Comparison of ENCODE assay signal across 21 cellular contexts in the genomic region with DNA sequence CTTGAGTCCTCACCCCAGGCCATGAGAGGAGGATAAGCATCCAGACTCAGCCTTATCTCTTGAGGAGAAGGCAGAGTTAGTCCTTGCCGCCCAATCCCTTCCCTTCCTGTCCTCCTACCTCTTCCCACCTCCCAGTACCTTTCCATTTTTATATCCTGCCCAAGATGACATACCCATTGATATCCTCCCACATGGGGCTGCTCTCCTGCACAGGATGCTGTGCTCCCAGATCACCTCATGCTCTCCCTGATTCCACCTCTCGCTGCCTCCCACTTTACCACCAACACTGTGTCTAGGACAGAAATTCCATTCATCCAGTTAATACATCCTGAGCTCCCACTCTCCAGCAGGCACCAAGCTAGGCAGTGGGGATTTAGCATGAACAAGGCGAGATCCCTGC.
"Had no signal": no experiment of that assay in that cellular context is flagged by ENCODE, and none has a peak within 500 bp of the region (broad histone marks: within the 10 kb centered on the region; RNA-seq: fewer than 3 reads in every experiment).

No MANE protein-coding gene starts in this region.

- H3K4me3 Mint-ChIP-seq: activated naive CD4-positive, alpha-beta T cell treated with anti-CD3 and anti-CD28 coated beads for 36 hours; activated naive CD8-positive, alpha-beta T cell treated with anti-CD3 and anti-CD28 coated beads, Interleukin-2, amount 50 U/mL, for 24 hours; memory B cell; natural killer cell treated with Interleukin-12 subunit alpha and Interleukin-12 subunit beta and Interleukin-15 and Interleukin-18, amount 100 ng/mL, for 72 hours; stimulated activated naive B cell treated with anti-CD40 and anti-IgM and Interleukin-4, amounts not matched to agents 10 μg/mL and 1 μg/mL and 100 μg/mL, for 72 hours had no signal

- FAIRE-seq: astrocyte, colon had no signal

- H3K4me1 Mint-ChIP-seq: activated naive CD8-positive, alpha-beta T cell treated with anti-CD3 and anti-CD28 coated beads, Interleukin-2, amount 50 U/mL, for 24 hours had no signal

- H3K9me3 Mint-ChIP-seq: activated naive CD4-positive, alpha-beta T cell treated with anti-CD3 and anti-CD28 coated beads for 36 hours; activated naive CD8-positive, alpha-beta T cell treated with anti-CD3 and anti-CD28 coated beads, Interleukin-2, amount 50 U/mL, for 24 hours; activated T-helper 2 cell treated with anti-CD3 and anti-CD28 coated beads, Interferon-gamma antibody, Interleukin-2, Interleukin-4, amounts not matched to agents 10 μg/mL and 5 μg/mL and 100 μg/mL, durations not matched to agents 14 hours and 24 hours and 36 hours; natural killer cell treated with Interleukin-12 subunit alpha and Interleukin-12 subunit beta and Interleukin-15 and Interleukin-18, amount 100 ng/mL, for 72 hours had no signal

- DNase-seq: activated CD4-positive, alpha-beta T cell treated with anti-CD3 and anti-CD28 coated beads, Interleukin-2, amount 50 U/mL, for 48 hours; activated naive CD4-positive, alpha-beta T cell treated with anti-CD3 and anti-CD28 coated beads for 36 hours; activated naive CD8-positive, alpha-beta T cell treated with anti-CD3 and anti-CD28 coated beads, Interleukin-2, amount 50 U/mL, for 24 hours; activated T-cell treated with anti-CD3 and anti-CD28 coated beads, Interleukin-2, amount 50 U/mL, for 1 hour; glutamatergic neuron; left ventricle myocardium superior; occipital lobe; stimulated activated CD4-positive, alpha-beta T cell treated with anti-CD3 and anti-CD28 coated beads, Interleukin-2, amount 100 ng/mL, for 48 hours; stimulated activated naive B cell treated with anti-CD40 and anti-IgM and Interleukin-4, amounts not matched to agents 10 μg/mL and 1 μg/mL and 100 μg/mL, for 72 hours; T-helper 1 cell; tibial artery had no signal

- ATAC-seq: activated naive CD8-positive, alpha-beta T cell treated with anti-CD3 and anti-CD28 coated beads, Interleukin-2, amount 50 U/mL, for 24 hours; left ventricle myocardium superior; natural killer cell treated with Interleukin-12 subunit alpha and Interleukin-12 subunit beta and Interleukin-15 and Interleukin-18, amount 100 ng/mL, for 72 hours; sciatic nerve; SK-N-SH treated with all-trans-retinoic acid at 6 μM for 48 hours; stimulated activated naive B cell treated with anti-CD40 and anti-IgM and Interleukin-4, amounts not matched to agents 10 μg/mL and 1 μg/mL and 100 μg/mL, for 72 hours had no signal

- H3K4me3 ChIP-seq: esophagus muscularis mucosa, prostate gland, tibial artery had no signal

- H3K4me1 ChIP-seq: prostate gland had no signal

- H3K27ac ChIP-seq: prostate gland, VCaP had no signal

- H3K36me3 Mint-ChIP-seq: memory B cell; natural killer cell treated with Interleukin-12 subunit alpha and Interleukin-12 subunit beta and Interleukin-15 and Interleukin-18, amount 100 ng/mL, for 72 hours; stimulated activated naive B cell treated with anti-CD40 and anti-IgM and Interleukin-4, amounts not matched to agents 10 μg/mL and 1 μg/mL and 100 μg/mL, for 72 hours had no signal

- H3K27ac Mint-ChIP-seq: activated naive CD4-positive, alpha-beta T cell treated with anti-CD3 and anti-CD28 coated beads for 36 hours; activated naive CD8-positive, alpha-beta T cell treated with anti-CD3 and anti-CD28 coated beads, Interleukin-2, amount 50 U/mL, for 24 hours; activated T-helper 2 cell treated with anti-CD3 and anti-CD28 coated beads, Interferon-gamma antibody, Interleukin-2, Interleukin-4, amounts not matched to agents 10 μg/mL and 5 μg/mL and 100 μg/mL, durations not matched to agents 14 hours and 24 hours and 36 hours; memory B cell; natural killer cell treated with Interleukin-12 subunit alpha and Interleukin-12 subunit beta and Interleukin-15 and Interleukin-18, amount 100 ng/mL, for 72 hours; stimulated activated naive B cell treated with anti-CD40 and anti-IgM and Interleukin-4, amounts not matched to agents 10 μg/mL and 1 μg/mL and 100 μg/mL, for 72 hours had no signal

- H3K9me3 ChIP-seq: esophagus muscularis mucosa, prostate gland, tibial artery had no signal

- H3K36me3 ChIP-seq: prostate gland had no signal

- H3K27me3 ChIP-seq: esophagus muscularis mucosa, tibial artery had no signal
